1 cellular context compared by ENCODE assay signal in the genomic region with DNA sequence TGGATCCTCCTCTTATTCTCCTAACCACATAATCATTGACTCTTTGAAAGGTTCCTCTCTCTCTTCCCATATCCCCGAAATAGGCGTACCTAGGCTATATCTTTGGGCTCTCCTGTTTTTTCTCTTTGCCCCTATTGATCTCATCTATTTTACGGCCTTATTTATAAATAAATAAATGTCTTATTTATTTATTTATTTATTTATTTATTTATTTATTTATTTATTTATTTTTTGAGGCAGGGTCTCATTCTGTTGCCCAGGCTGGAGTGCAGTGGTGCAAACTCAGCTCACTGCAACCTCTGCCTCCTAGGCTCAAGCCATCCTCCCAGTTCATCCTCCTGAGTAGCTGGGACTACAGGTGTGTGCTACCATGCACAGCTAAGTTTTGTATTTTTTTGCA.
TF ChIP-seq lines count a peak whose summit lies in the region.

No MANE protein-coding gene starts in this region.

TF ChIP-seq in HEK293, 187 proteins besides CTCF, POLR2A, EP300 and RAD21 (continued from another document):
- TF ChIP-seq, protein P1, sequence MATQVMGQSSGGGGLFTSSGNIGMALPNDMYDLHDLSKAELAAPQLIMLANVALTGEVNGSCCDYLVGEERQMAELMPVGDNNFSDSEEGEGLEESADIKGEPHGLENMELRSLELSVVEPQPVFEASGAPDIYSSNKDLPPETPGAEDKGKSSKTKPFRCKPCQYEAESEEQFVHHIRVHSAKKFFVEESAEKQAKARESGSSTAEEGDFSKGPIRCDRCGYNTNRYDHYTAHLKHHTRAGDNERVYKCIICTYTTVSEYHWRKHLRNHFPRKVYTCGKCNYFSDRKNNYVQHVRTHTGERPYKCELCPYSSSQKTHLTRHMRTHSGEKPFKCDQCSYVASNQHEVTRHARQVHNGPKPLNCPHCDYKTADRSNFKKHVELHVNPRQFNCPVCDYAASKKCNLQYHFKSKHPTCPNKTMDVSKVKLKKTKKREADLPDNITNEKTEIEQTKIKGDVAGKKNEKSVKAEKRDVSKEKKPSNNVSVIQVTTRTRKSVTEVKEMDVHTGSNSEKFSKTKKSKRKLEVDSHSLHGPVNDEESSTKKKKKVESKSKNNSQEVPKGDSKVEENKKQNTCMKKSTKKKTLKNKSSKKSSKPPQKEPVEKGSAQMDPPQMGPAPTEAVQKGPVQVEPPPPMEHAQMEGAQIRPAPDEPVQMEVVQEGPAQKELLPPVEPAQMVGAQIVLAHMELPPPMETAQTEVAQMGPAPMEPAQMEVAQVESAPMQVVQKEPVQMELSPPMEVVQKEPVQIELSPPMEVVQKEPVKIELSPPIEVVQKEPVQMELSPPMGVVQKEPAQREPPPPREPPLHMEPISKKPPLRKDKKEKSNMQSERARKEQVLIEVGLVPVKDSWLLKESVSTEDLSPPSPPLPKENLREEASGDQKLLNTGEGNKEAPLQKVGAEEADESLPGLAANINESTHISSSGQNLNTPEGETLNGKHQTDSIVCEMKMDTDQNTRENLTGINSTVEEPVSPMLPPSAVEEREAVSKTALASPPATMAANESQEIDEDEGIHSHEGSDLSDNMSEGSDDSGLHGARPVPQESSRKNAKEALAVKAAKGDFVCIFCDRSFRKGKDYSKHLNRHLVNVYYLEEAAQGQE (tag by site-specific recombination; IDR thresholded peaks at IDR 0.05), result peak; percentile 74; the same call in 1 of the 2 replicates
- TF ChIP-seq ZNF138 (tag by site-specific recombination; IDR thresholded peaks at IDR 0.05; ENCODE audit: borderline replicate concordance) (0 out of 2 replicates have a peak, but pooled peaks have one; percentile 22), ZBTB8A (tag by site-specific recombination; IDR thresholded peaks at IDR 0.05) (peak; percentile 78), ZNF558 (tag by site-specific recombination; IDR thresholded peaks at IDR 0.05) (peak; percentile 62; the same call in 1 of the 2 replicates), GFI1B (tag by site-specific recombination; IDR thresholded peaks at IDR 0.05) (0 out of 2 replicates have a peak, but pooled peaks have one; percentile 42), ZNF791 (tag by site-specific recombination; IDR thresholded peaks at IDR 0.05) (peak; percentile 79; the same call in 1 of the 2 replicates), ZNF19 (tag by site-specific recombination; IDR thresholded peaks at IDR 0.05; ENCODE audit: low read depth) (0 out of 2 replicates have a peak, but pooled peaks have one; percentile 66), ZNF555 (tag by site-specific recombination; conservative IDR thresholded peaks at IDR 0.05) (peak; percentile 94), OVOL3 (tag by site-specific recombination; IDR thresholded peaks at IDR 0.05) (peak; percentile 64; the same call in 1 of the 2 replicates), ZNF623 (tag by site-specific recombination; IDR thresholded peaks at IDR 0.05) (peak; percentile 84), ZNF266 (tag by site-specific recombination; IDR thresholded peaks at IDR 0.05; ENCODE audit: low read depth) (peak; percentile 77; the same call in 1 of the 2 replicates), ZNF510 (tag by site-specific recombination; IDR thresholded peaks at IDR 0.05; ENCODE audit: insufficient replicate concordance) (peak; percentile 74), ZNF292 (tag by site-specific recombination; IDR thresholded peaks at IDR 0.05; ENCODE audit: borderline replicate concordance, low read depth) (peak; percentile 78; the same call in 1 of the 2 replicates), ZBTB1 (tag by site-specific recombination; IDR thresholded peaks at IDR 0.05) (0 out of 2 replicates have a peak, but pooled peaks have one; percentile 31), ZNF664 (tag by site-specific recombination; IDR thresholded peaks at IDR 0.05) (peak; percentile 84), ZNF202 (tag by site-specific recombination; IDR thresholded peaks at IDR 0.05; ENCODE audit: borderline replicate concordance) (0 out of 2 replicates have a peak, but pooled peaks have one; percentile 54), ZNF394 (tag by site-specific recombination; IDR thresholded peaks at IDR 0.05; ENCODE audit: borderline replicate concordance) (peak; percentile 97), ZNF426 (tag by site-specific recombination; IDR thresholded peaks at IDR 0.05) (peak; percentile 94), MZF1 (tag by site-specific recombination; IDR thresholded peaks at IDR 0.05; ENCODE audit: borderline replicate concordance) (peak; percentile 53; the same call in 1 of the 2 replicates), ZNF560 (tag by site-specific recombination; IDR thresholded peaks at IDR 0.05; ENCODE audit: borderline replicate concordance) (peak; percentile 85), ZNF654 (tag by site-specific recombination; IDR thresholded peaks at IDR 0.05; ENCODE audit: low read depth) (peak; percentile 40; the same call in 1 of the 2 replicates), ZNF223 (tag by site-specific recombination; IDR thresholded peaks at IDR 0.05) (peak; percentile 73; the same call in 1 of the 2 replicates), ZNF140 (tag by site-specific recombination; IDR thresholded peaks at IDR 0.05) (peak; percentile 76; the same call in 1 of the 2 replicates), ZNF629 (tag by site-specific recombination; IDR thresholded peaks at IDR 0.05) (peak; percentile 57), RBAK (tag by site-specific recombination; IDR thresholded peaks at IDR 0.05) (0 out of 2 replicates have a peak, but pooled peaks have one; percentile 32), ZBTB21 (tag by site-specific recombination; IDR thresholded peaks at IDR 0.05) (peak; percentile 71), ZNF404 (tag by site-specific recombination; IDR thresholded peaks at IDR 0.05) (0 out of 2 replicates have a peak, but pooled peaks have one; percentile 26)
- TF ChIP-seq, protein P2, sequence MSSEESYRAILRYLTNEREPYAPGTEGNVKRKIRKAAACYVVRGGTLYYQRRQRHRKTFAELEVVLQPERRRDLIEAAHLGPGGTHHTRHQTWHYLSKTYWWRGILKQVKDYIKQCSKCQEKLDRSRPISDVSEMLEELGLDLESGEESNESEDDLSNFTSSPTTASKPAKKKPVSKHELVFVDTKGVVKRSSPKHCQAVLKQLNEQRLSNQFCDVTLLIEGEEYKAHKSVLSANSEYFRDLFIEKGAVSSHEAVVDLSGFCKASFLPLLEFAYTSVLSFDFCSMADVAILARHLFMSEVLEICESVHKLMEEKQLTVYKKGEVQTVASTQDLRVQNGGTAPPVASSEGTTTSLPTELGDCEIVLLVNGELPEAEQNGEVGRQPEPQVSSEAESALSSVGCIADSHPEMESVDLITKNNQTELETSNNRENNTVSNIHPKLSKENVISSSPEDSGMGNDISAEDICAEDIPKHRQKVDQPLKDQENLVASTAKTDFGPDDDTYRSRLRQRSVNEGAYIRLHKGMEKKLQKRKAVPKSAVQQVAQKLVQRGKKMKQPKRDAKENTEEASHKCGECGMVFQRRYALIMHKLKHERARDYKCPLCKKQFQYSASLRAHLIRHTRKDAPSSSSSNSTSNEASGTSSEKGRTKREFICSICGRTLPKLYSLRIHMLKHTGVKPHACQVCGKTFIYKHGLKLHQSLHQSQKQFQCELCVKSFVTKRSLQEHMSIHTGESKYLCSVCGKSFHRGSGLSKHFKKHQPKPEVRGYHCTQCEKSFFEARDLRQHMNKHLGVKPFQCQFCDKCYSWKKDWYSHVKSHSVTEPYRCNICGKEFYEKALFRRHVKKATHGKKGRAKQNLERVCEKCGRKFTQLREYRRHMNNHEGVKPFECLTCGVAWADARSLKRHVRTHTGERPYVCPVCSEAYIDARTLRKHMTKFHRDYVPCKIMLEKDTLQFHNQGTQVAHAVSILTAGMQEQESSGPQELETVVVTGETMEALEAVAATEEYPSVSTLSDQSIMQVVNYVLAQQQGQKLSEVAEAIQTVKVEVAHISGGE (tag by site-specific recombination; conservative IDR thresholded peaks at IDR 0.05; ENCODE audit: low read depth), result peak; percentile 87
- TF ChIP-seq, protein P3, sequence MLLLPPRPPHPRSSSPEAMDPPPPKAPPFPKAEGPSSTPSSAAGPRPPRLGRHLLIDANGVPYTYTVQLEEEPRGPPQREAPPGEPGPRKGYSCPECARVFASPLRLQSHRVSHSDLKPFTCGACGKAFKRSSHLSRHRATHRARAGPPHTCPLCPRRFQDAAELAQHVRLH (tag by site-specific recombination; IDR thresholded peaks at IDR 0.05), result peak; percentile 70
- TF ChIP-seq, protein P4, sequence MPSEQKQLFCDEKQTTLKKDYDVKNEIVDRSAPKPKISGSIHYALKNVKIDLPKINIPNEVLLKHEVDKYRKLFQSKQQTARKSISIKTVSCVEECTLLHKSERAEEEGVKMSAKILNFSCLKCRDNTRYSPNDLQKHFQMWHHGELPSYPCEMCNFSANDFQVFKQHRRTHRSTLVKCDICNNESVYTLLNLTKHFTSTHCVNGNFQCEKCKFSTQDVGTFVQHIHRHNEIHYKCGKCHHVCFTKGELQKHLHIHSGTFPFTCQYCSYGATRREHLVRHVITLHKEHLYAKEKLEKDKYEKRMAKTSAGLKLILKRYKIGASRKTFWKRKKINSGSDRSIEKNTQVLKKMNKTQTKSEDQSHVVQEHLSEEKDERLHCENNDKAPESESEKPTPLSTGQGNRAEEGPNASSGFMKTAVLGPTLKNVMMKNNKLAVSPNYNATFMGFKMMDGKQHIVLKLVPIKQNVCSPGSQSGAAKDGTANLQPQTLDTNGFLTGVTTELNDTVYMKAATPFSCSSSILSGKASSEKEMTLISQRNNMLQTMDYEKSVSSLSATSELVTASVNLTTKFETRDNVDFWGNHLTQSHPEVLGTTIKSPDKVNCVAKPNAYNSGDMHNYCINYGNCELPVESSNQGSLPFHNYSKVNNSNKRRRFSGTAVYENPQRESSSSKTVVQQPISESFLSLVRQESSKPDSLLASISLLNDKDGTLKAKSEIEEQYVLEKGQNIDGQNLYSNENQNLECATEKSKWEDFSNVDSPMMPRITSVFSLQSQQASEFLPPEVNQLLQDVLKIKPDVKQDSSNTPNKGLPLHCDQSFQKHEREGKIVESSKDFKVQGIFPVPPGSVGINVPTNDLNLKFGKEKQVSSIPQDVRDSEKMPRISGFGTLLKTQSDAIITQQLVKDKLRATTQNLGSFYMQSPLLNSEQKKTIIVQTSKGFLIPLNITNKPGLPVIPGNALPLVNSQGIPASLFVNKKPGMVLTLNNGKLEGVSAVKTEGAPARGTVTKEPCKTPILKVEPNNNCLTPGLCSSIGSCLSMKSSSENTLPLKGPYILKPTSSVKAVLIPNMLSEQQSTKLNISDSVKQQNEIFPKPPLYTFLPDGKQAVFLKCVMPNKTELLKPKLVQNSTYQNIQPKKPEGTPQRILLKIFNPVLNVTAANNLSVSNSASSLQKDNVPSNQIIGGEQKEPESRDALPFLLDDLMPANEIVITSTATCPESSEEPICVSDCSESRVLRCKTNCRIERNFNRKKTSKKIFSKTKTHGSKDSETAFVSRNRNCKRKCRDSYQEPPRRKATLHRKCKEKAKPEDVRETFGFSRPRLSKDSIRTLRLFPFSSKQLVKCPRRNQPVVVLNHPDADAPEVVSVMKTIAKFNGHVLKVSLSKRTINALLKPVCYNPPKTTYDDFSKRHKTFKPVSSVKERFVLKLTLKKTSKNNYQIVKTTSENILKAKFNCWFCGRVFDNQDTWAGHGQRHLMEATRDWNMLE (tag by site-specific recombination; conservative IDR thresholded peaks at IDR 0.05; ENCODE audit: low read depth), result peak; percentile 94
